32 cellular contexts compared by ENCODE assay signal in genomic region chr2:237306787-237307170, GRCh38.
DNase-seq lines count a peak whose midpoint lies in the region; ATAC-seq and TF ChIP-seq lines count a peak whose summit lies in the region.
"Had no signal": no experiment of that assay in that cellular context is flagged by ENCODE, and none has a peak within 500 bp of the region (broad histone marks: within the 10 kb centered on the region; RNA-seq: fewer than 3 reads in every experiment).

No MANE protein-coding gene starts in this region.

- peak overlapping the region; percentile 35 for H3K27ac Mint-ChIP-seq in MCF 10A (ENCODE audit: low read depth, unreplicated experiment)
- H3K27ac Mint-ChIP-seq in osteocyte (ENCODE audit: unreplicated experiment): peak overlapping the region; percentile 84
- no peak overlapping the region for H3K27ac Mint-ChIP-seq in activated naive CD4-positive, alpha-beta T cell treated with anti-CD3 and anti-CD28 coated beads, Interleukin-2, amount 10 ng/mL, durations not matched to agents 7 days and 5 days
- no peak overlapping the region for H3K27ac Mint-ChIP-seq in GM23338
- H3K27ac Mint-ChIP-seq: activated B cell treated with CpG ODN at 0.5 μM for 24 hours; activated naive CD8-positive, alpha-beta T cell treated with anti-CD3 and anti-CD28 coated beads, Interleukin-2, amount 10 ng/mL, durations not matched to agents 7 days and 5 days; CD4-positive, CD25-positive, alpha-beta regulatory T cell; neural progenitor cell; stimulated activated naive CD8-positive, alpha-beta T cell treated with anti-CD3 and anti-CD28 coated beads, Interleukin-15, amount 100 ng/mL, for 72 hours had no signal

- TF ChIP-seq CTCF in MCF 10A (IDR thresholded peaks at IDR 0.05; ENCODE audit: unreplicated experiment) (no peak), breast epithelium (IDR thresholded peaks at IDR 0.05) (no peak), brain microvascular endothelial cell (IDR thresholded peaks at IDR 0.05; ENCODE audit: low read depth, low read length, missing control alignments) (no peak), osteocyte (IDR thresholded peaks at IDR 0.05) (no peak), GM23338 (conservative IDR thresholded peaks at IDR 0.05; ENCODE audit: low read depth in 2 of 2) (no peak)

- no peak for TF ChIP-seq POLR2A in breast epithelium (IDR thresholded peaks at IDR 0.05)

- H3K27ac ChIP-seq in breast epithelium (no peak overlapping the region), brain microvascular endothelial cell (peak overlapping the region; percentile 46), GM23338 (ENCODE audit: low read depth) (no peak overlapping the region)
- H3K27ac ChIP-seq: 22Rv1, left lung, neural progenitor cell, right atrium auricular region had no signal

- no peaks in the 10 kb centered on the region for H3F3A ChIP-seq in GM23338 (replicated peaks; ENCODE audit: low read depth)

- H3K79me2 ChIP-seq in GM23338 (replicated peaks; ENCODE audit: insufficient read depth): no peaks in the 10 kb centered on the region

- ATAC-seq in GM18511 (IDR thresholded peaks at IDR 0.05; ENCODE audit: unreplicated experiment): no peak
- ATAC-seq in GM23338: no peak
- ATAC-seq in GM21515 (IDR thresholded peaks at IDR 0.05; ENCODE audit: unreplicated experiment): no peak
- ATAC-seq: esophagus mucosa; HCT116; left lung; stimulated activated naive CD8-positive, alpha-beta T cell treated with anti-CD3 and anti-CD28 coated beads, Interleukin-15, amount 100 ng/mL, for 72 hours had no signal

- no peaks in the 10 kb centered on the region for H3K27me3 ChIP-seq in breast epithelium
- H3K27me3 ChIP-seq in brain microvascular endothelial cell (replicated peaks): no peaks in the 10 kb centered on the region
- H3K27me3 ChIP-seq in GM23338 (ENCODE audit: insufficient read depth): no peaks in the 10 kb centered on the region
- H3K27me3 ChIP-seq: heart left ventricle, left lung, neural progenitor cell, right atrium auricular region had no signal

- H2AFZ ChIP-seq in GM23338: no peak overlapping the region
- H2AFZ ChIP-seq: neural progenitor cell had no signal

- H3K27me3 Mint-ChIP-seq in MCF 10A (ENCODE audit: insufficient read depth, unreplicated experiment) (no peaks in the 10 kb centered on the region), osteocyte (ENCODE audit: unreplicated experiment) (no peaks in the 10 kb centered on the region), GM23338 (ENCODE audit: insufficient read depth, low read depth, poor library complexity) (peaks cover 2% of the 10 kb centered on the region)
- no peaks in the 10 kb centered on the region for H3K27me3 Mint-ChIP-seq in activated naive CD4-positive, alpha-beta T cell treated with anti-CD3 and anti-CD28 coated beads, Interleukin-2, amount 10 ng/mL, durations not matched to agents 7 days and 5 days
- H3K27me3 Mint-ChIP-seq: activated B cell treated with CpG ODN at 0.5 μM for 24 hours had no signal

- POLR2A ChIA-PET in MCF 10A (lab: Yijun Ruan, JAX): no interaction called here

- 0 out of 2 replicates have a peak, but pooled peaks cover 7% of the 10 kb centered on the region for H3K9me2 ChIP-seq in GM23338 (ENCODE audit: insufficient read depth)

- no TSS peak for BruUV-seq in MCF 10A (replicated peaks; lab: Mats Ljungman, UMichigan)

- no peak overlapping the region for H3K4me3 ChIP-seq in breast epithelium
- no peak overlapping the region for H3K4me3 ChIP-seq in brain microvascular endothelial cell (ENCODE audit: low read depth, low read length)
- no peak overlapping the region for H3K4me3 ChIP-seq in GM23338
- H3K4me3 ChIP-seq: heart left ventricle, left lung, neural progenitor cell, right atrium auricular region had no signal

- H3K4me1 Mint-ChIP-seq in MCF 10A (ENCODE audit: insufficient read depth, unreplicated experiment) (peaks cover 33% of the 10 kb centered on the region), osteocyte (ENCODE audit: unreplicated experiment) (peaks cover 46% of the 10 kb centered on the region), GM23338 (no peaks in the 10 kb centered on the region; the same call in 2 of the 3 replicates)
- H3K4me1 Mint-ChIP-seq in activated naive CD4-positive, alpha-beta T cell treated with anti-CD3 and anti-CD28 coated beads, Interleukin-2, amount 10 ng/mL, durations not matched to agents 7 days and 5 days: no peaks in the 10 kb centered on the region
- H3K4me1 Mint-ChIP-seq: activated B cell treated with CpG ODN at 0.5 μM for 24 hours; activated naive CD8-positive, alpha-beta T cell treated with anti-CD3 and anti-CD28 coated beads, Interleukin-2, amount 10 ng/mL, durations not matched to agents 7 days and 5 days; CD4-positive, CD25-positive, alpha-beta regulatory T cell; stimulated activated naive CD8-positive, alpha-beta T cell treated with anti-CD3 and anti-CD28 coated beads, Interleukin-15, amount 100 ng/mL, for 72 hours had no signal

- in situ Hi-C loops in brain microvascular endothelial cell (cut with HindIII; ENCODE audit: low pct_ligation_motif_present, low sequenced_read_pairs): no loop called here

- no peaks in the 10 kb centered on the region for H4K20me1 ChIP-seq in GM23338 (replicated peaks; ENCODE audit: insufficient read depth)

- intact Hi-C loops in MCF 10A (cut with micrococcal nuclease): no loop called here
- intact Hi-C loops in breast epithelium (cut with DNase I; ENCODE audit: low total_unique reads): no loop called here

- no peak overlapping the region for H3K4me2 ChIP-seq in GM23338
- H3K4me2 ChIP-seq: neural progenitor cell had no signal

- H3K36me3 Mint-ChIP-seq in MCF 10A (ENCODE audit: insufficient read depth, unreplicated experiment): no peaks in the 10 kb centered on the region
- peaks cover 3% of the 10 kb centered on the region for H3K36me3 Mint-ChIP-seq in osteocyte (ENCODE audit: unreplicated experiment)
- no peaks in the 10 kb centered on the region for H3K36me3 Mint-ChIP-seq in activated naive CD4-positive, alpha-beta T cell treated with anti-CD3 and anti-CD28 coated beads, Interleukin-2, amount 10 ng/mL, durations not matched to agents 7 days and 5 days
- peaks cover 16% of the 10 kb centered on the region for H3K36me3 Mint-ChIP-seq in GM23338 (ENCODE audit: low read depth)
- H3K36me3 Mint-ChIP-seq: activated naive CD8-positive, alpha-beta T cell treated with anti-CD3 and anti-CD28 coated beads, Interleukin-2, amount 10 ng/mL, durations not matched to agents 7 days and 5 days; CD4-positive, CD25-positive, alpha-beta regulatory T cell had no signal

- H3K9me3 ChIP-seq in breast epithelium: no peaks in the 10 kb centered on the region
- H3K9me3 ChIP-seq: right atrium auricular region had no signal

- peaks cover 8% of the 10 kb centered on the region for H3K9me3 Mint-ChIP-seq in MCF 10A (ENCODE audit: unreplicated experiment)
- peaks cover 12% of the 10 kb centered on the region for H3K9me3 Mint-ChIP-seq in osteocyte (ENCODE audit: unreplicated experiment)
- peaks cover 11% of the 10 kb centered on the region for H3K9me3 Mint-ChIP-seq in activated naive CD4-positive, alpha-beta T cell treated with anti-CD3 and anti-CD28 coated beads, Interleukin-2, amount 10 ng/mL, durations not matched to agents 7 days and 5 days
- H3K9me3 Mint-ChIP-seq in GM23338: peaks cover 30% of the 10 kb centered on the region

- H3K4me3 Mint-ChIP-seq in MCF 10A (ENCODE audit: unreplicated experiment): no peak overlapping the region
- no peak overlapping the region for H3K4me3 Mint-ChIP-seq in osteocyte (ENCODE audit: unreplicated experiment)
- H3K4me3 Mint-ChIP-seq in activated naive CD4-positive, alpha-beta T cell treated with anti-CD3 and anti-CD28 coated beads, Interleukin-2, amount 10 ng/mL, durations not matched to agents 7 days and 5 days: no peak overlapping the region
- no peak overlapping the region for H3K4me3 Mint-ChIP-seq in GM23338
- H3K4me3 Mint-ChIP-seq: activated B cell treated with CpG ODN at 0.5 μM for 24 hours; activated naive CD8-positive, alpha-beta T cell treated with anti-CD3 and anti-CD28 coated beads, Interleukin-2, amount 10 ng/mL, durations not matched to agents 7 days and 5 days; CD4-positive, CD25-positive, alpha-beta regulatory T cell; neural progenitor cell; stimulated activated naive CD8-positive, alpha-beta T cell treated with anti-CD3 and anti-CD28 coated beads, Interleukin-15, amount 100 ng/mL, for 72 hours had no signal

- no peak for DNase-seq in MCF 10A (ENCODE audit: unreplicated experiment)
- DNase-seq in breast epithelium (ENCODE audit: low spot score in 2 of 2): no peak
- DNase-seq in brain microvascular endothelial cell: no peak
- no peak for DNase-seq in osteocyte (ENCODE audit: extremely low spot score, unreplicated experiment)
- no peak for DNase-seq in activated naive CD4-positive, alpha-beta T cell treated with anti-CD3 and anti-CD28 coated beads, Interleukin-2, amount 10 ng/mL, durations not matched to agents 7 days and 5 days
- no peak for DNase-seq in GM23338 (ENCODE audit: low spot score)
- DNase-seq: activated B cell treated with CpG ODN at 0.5 μM for 24 hours; activated CD4-positive, alpha-beta T cell treated with anti-CD3 and anti-CD28 coated beads, Interleukin-2, amount 50 U/mL, for 1 hour; activated effector memory CD4-positive, alpha-beta T cell treated with anti-CD3 and anti-CD28 coated beads, Interleukin-2, amount 50 U/mL, for 16 hours; activated naive CD8-positive, alpha-beta T cell treated with anti-CD3 and anti-CD28 coated beads, Interleukin-2, amount 10 ng/mL, durations not matched to agents 7 days and 5 days; activated T-cell treated with anti-CD3 and anti-CD28 coated beads, Interleukin-2, amount 50 U/mL, for 1 hour; Calu3; CD4-positive, CD25-positive, alpha-beta regulatory T cell; dermis blood vessel endothelial cell; DMS79 treated with DMSO at 0.1 percent for 48 hours; foreskin melanocyte; heart left ventricle; islet precursor cell; left lung; mesendoderm; NCI-H1092 treated with DMSO at 0.1 percent for 48 hours; NCI-H187; NCI-H510A; stimulated activated naive CD8-positive, alpha-beta T cell treated with anti-CD3 and anti-CD28 coated beads, Interleukin-15, amount 100 ng/mL, for 72 hours; T-helper 1 cell had no signal

- H3K4me1 ChIP-seq in breast epithelium (no peaks in the 10 kb centered on the region), GM23338 (ENCODE audit: insufficient read depth) (no peaks in the 10 kb centered on the region)
- H3K4me1 ChIP-seq: left lung, neural progenitor cell had no signal

- H3K36me3 ChIP-seq in breast epithelium: no peaks in the 10 kb centered on the region
- no peaks in the 10 kb centered on the region for H3K36me3 ChIP-seq in brain microvascular endothelial cell (replicated peaks)
- H3K36me3 ChIP-seq in GM23338 (ENCODE audit: insufficient read depth): no peaks in the 10 kb centered on the region
- H3K36me3 ChIP-seq: heart left ventricle, left lung, neural progenitor cell, right atrium auricular region had no signal

- CTCF ChIA-PET in MCF 10A (lab: Yijun Ruan, JAX): interaction anchor here (0.7 kb wide), 2 partner anchors 48 to 794 kb away, joined by 3 read pairs; no protein-coding TSS in a partner anchor
- CTCF ChIA-PET in activated naive CD4-positive, alpha-beta T cell treated with anti-CD3 and anti-CD28 coated beads, Interleukin-2, amount 10 ng/mL, durations not matched to agents 7 days and 5 days (lab: Charles Lee): no interaction called here

TF ChIP-seq in GM23338, 12 proteins besides CTCF, POLR2A, EP300 and RAD21:
- no peak for TF ChIP-seq EZH2phosphoT487 (IDR thresholded peaks at IDR 0.05; ENCODE audit: unreplicated experiment)
TF ChIP-seq in GM23338: peak in this region for 0.

Comparison
In these comparisons a context has a peak if more than half of its experiments do, and no peak if none do; other contexts are left out.
1. H3K27ac Mint-ChIP-seq: peak in MCF 10A (single experiment) and osteocyte (single experiment); none in activated naive CD4-positive, alpha-beta T cell treated with anti-CD3 and anti-CD28 coated beads, Interleukin-2, amount 10 ng/mL, durations not matched to agents 7 days and 5 days (single experiment) and GM23338 (single experiment).